ENCODE assay signal across 1 cellular context in the genomic region with DNA sequence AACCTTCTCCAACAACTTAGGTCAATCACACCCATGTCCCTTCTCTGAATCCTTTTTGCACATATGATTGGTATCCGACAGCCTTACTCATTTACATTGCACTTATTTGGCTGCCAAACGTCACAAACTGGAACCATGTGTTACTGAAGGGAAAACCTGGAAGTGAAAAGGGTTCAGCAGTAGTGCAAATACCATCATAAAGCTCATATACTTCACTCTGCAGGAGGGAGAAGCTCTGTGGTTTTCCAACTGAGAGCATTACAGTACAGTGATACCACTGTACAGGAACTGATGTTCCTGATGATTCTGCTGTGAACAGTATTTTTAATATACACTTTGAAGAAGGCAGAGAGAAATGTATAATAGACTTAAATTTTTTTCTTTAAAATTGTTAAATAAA.
TF ChIP-seq lines count a peak whose summit lies in the region.

No MANE protein-coding gene starts in this region.

TF ChIP-seq in SK-N-SH, 30 proteins besides CTCF, POLR2A, EP300 and RAD21 (continued from another document):
- no peak for TF ChIP-seq REST (IDR thresholded peaks at IDR 0.05; ENCODE audit: low read depth, low read length)
- TF ChIP-seq TEAD4 (IDR thresholded peaks at IDR 0.05; ENCODE audit: borderline replicate concordance, insufficient read depth) = no peak
- no peak for TF ChIP-seq NRF1 (IDR thresholded peaks at IDR 0.05; ENCODE audit: low read depth, low read length)
- TF ChIP-seq FOSL2 (IDR thresholded peaks at IDR 0.05; ENCODE audit: borderline replicate concordance, low read depth) = no peak
- TF ChIP-seq, protein P1, sequence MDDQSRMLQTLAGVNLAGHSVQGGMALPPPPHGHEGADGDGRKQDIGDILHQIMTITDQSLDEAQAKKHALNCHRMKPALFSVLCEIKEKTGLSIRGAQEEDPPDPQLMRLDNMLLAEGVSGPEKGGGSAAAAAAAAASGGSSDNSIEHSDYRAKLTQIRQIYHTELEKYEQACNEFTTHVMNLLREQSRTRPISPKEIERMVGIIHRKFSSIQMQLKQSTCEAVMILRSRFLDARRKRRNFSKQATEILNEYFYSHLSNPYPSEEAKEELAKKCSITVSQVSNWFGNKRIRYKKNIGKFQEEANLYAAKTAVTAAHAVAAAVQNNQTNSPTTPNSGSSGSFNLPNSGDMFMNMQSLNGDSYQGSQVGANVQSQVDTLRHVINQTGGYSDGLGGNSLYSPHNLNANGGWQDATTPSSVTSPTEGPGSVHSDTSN (IDR thresholded peaks at IDR 0.05) = no peak
- no peak for TF ChIP-seq EZH2phosphoT487 (IDR thresholded peaks at IDR 0.05; ENCODE audit: borderline replicate concordance, low read depth)
- TF ChIP-seq RFX5 (IDR thresholded peaks at IDR 0.05; ENCODE audit: low read length) = no peak
- TF ChIP-seq POLR2AphosphoS5 (IDR thresholded peaks at IDR 0.05; ENCODE audit: low read depth, low read length) = no peak
- no peak for TF ChIP-seq GABPA (IDR thresholded peaks at IDR 0.05; ENCODE audit: low read depth)
- TF ChIP-seq JUND (IDR thresholded peaks at IDR 0.05) = no peak
- TF ChIP-seq SIN3A (IDR thresholded peaks at IDR 0.05; ENCODE audit: borderline replicate concordance, low read depth, low read length) = no peak
